ENCODE assay signal across 20 cellular contexts in the genomic region with DNA sequence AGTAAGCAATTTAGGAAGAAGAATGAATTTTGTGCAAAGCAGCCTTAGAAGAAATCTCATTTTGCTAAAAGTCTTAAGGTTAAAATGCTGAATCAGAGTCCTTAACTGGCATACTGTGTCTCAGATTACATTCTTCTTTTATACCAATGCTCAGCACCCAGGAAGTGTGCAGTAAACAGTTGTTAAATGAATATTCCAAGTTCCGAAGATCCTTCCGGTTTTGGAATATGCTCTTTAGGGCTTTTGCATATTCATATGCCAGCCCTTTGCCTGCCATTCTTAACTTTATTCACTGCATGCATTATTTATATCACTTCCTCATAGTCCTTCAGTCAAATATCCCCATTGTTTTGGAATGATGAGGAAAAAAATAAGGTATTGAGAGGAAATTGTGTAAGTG.
DNase-seq lines count a peak whose midpoint lies in the region; ATAC-seq and TF ChIP-seq lines count a peak whose summit lies in the region.
"Had no signal": no experiment of that assay in that cellular context is flagged by ENCODE, and none has a peak within 500 bp of the region (broad histone marks: within the 10 kb centered on the region; RNA-seq: fewer than 3 reads in every experiment).

No MANE protein-coding gene starts in this region.

- ATAC-seq in foreskin keratinocyte, result peak; percentile 10
- no peak for ATAC-seq in GM18868 (IDR thresholded peaks at IDR 0.05; ENCODE audit: unreplicated experiment)
- no peak for ATAC-seq in GM21717 (IDR thresholded peaks at IDR 0.05; ENCODE audit: unreplicated experiment)
- ATAC-seq: CD8-positive, alpha-beta T cell had no signal

- H3K9me3 Mint-ChIP-seq in MCF 10A (ENCODE audit: unreplicated experiment), result no peaks in the 10 kb centered on the region
- H3K9me3 Mint-ChIP-seq: CD8-positive, alpha-beta T cell; IgD-negative memory B cell; mesothelial cell of epicardium; T-helper 2 cell treated with Interferon-gamma antibody and Interleukin-4, amounts not matched to agents 5 μg/mL and 100 μg/mL, for 36 hours had no signal

- H3K9ac ChIP-seq in adipocyte (ENCODE audit: low read length), result no peak overlapping the region

- CTCF ChIA-PET in MCF 10A (lab: Yijun Ruan, JAX), result no interaction called here

- H3K4me1 Mint-ChIP-seq in MCF 10A (ENCODE audit: insufficient read depth, unreplicated experiment), result peaks cover 10% of the 10 kb centered on the region

- intact Hi-C loops in MCF 10A (cut with micrococcal nuclease) (no loop called here), breast epithelium (cut with DNase I; ENCODE audit: low total_unique reads) (no loop called here)

- H3K4me1 ChIP-seq in breast epithelium (no peaks in the 10 kb centered on the region), adipocyte (ENCODE audit: control insufficient read depth, insufficient read depth, low read length) (peaks cover 18% of the 10 kb centered on the region), foreskin keratinocyte (peaks cover 14% of the 10 kb centered on the region)

- no peak for TF ChIP-seq POLR2A in breast epithelium (IDR thresholded peaks at IDR 0.05)

- H3K9me3 ChIP-seq in breast epithelium (no peaks in the 10 kb centered on the region), adipocyte (ENCODE audit: control insufficient read depth, low read length) (no peaks in the 10 kb centered on the region)
- H3K9me3 ChIP-seq: thyroid gland had no signal

- TF ChIP-seq CTCF in MCF 10A (IDR thresholded peaks at IDR 0.05; ENCODE audit: unreplicated experiment) (no peak), breast epithelium (IDR thresholded peaks at IDR 0.05) (no peak), foreskin keratinocyte (conservative IDR thresholded peaks at IDR 0.05) (no peak)

- DNase-seq in MCF 10A (ENCODE audit: unreplicated experiment) (peak; percentile 26), breast epithelium (ENCODE audit: low spot score in 2 of 2) (no peak), adipocyte (ENCODE audit: low read depth) (peak; percentile 56), foreskin keratinocyte (no peak), SIG-M5 (lab: John Stamatoyannopoulos, UW) (no peak), globus pallidus (ENCODE audit: low spot score) (no peak)
- DNase-seq: 8988T; activated CD4-positive, alpha-beta T cell treated with anti-CD3 and anti-CD28 coated beads for 48 hours; activated naive CD4-positive, alpha-beta T cell treated with anti-CD3 and anti-CD28 coated beads, Interleukin-2, amount 50 U/mL, for 16 hours; caudate nucleus; CD8-positive, alpha-beta T cell; NCI-H1105; NK-92 treated with Interleukin-12 subunit alpha and Interleukin-12 subunit beta, amount 100 ng/mL, for 24 hours; Right ventricle myocardium superior; thyroid gland had no signal

- no TSS peak for BruUV-seq in MCF 10A (replicated peaks; lab: Mats Ljungman, UMichigan)

- POLR2A ChIA-PET in MCF 10A (lab: Yijun Ruan, JAX), result interaction anchor here (0.8 kb wide), 1 partner anchor 11 kb away, joined by 5 read pairs; no protein-coding TSS in a partner anchor

- H3K27ac ChIP-seq in breast epithelium, result peak overlapping the region in 1 of 2 donors; percentile 49
- H3K27ac ChIP-seq in foreskin keratinocyte, result no peak overlapping the region
- H3K27ac ChIP-seq: thyroid gland had no signal

- H3K4me3 Mint-ChIP-seq in MCF 10A (ENCODE audit: unreplicated experiment), result no peak overlapping the region
- H3K4me3 Mint-ChIP-seq: CD8-positive, alpha-beta T cell; IgD-negative memory B cell; mesothelial cell of epicardium; T-helper 2 cell treated with Interferon-gamma antibody and Interleukin-4, amounts not matched to agents 5 μg/mL and 100 μg/mL, for 36 hours had no signal

- H3K4me3 ChIP-seq in breast epithelium (no peak overlapping the region), adipocyte (ENCODE audit: low read length) (no peak overlapping the region)
- H3K4me3 ChIP-seq: thyroid gland had no signal

- no peaks in the 10 kb centered on the region for H3K36me3 Mint-ChIP-seq in MCF 10A (ENCODE audit: insufficient read depth, unreplicated experiment)
- H3K36me3 Mint-ChIP-seq: CD8-positive, alpha-beta T cell; mesothelial cell of epicardium had no signal

- H3K27me3 ChIP-seq in breast epithelium (no peaks in the 10 kb centered on the region), adipocyte (replicated peaks; ENCODE audit: control insufficient read depth, insufficient read depth, low read length) (no peaks in the 10 kb centered on the region), foreskin keratinocyte (no peaks in the 10 kb centered on the region)
- H3K27me3 ChIP-seq: thyroid gland had no signal

- peak overlapping the region; percentile 81 for H3K27ac Mint-ChIP-seq in MCF 10A (ENCODE audit: low read depth, unreplicated experiment)
- H3K27ac Mint-ChIP-seq: CD8-positive, alpha-beta T cell; IgD-negative memory B cell; mesothelial cell of epicardium; T-helper 2 cell treated with Interferon-gamma antibody and Interleukin-4, amounts not matched to agents 5 μg/mL and 100 μg/mL, for 36 hours had no signal

- no peaks in the 10 kb centered on the region for H3K27me3 Mint-ChIP-seq in MCF 10A (ENCODE audit: insufficient read depth, unreplicated experiment)
- H3K27me3 Mint-ChIP-seq: IgD-negative memory B cell had no signal

- H3K36me3 ChIP-seq in breast epithelium, result no peaks in the 10 kb centered on the region
- H3K36me3 ChIP-seq in adipocyte (ENCODE audit: control insufficient read depth, insufficient read depth, low read length, severe bottlenecking), result no peaks in the 10 kb centered on the region
- H3K36me3 ChIP-seq: thyroid gland had no signal

Comparison
In these comparisons a context has a peak if more than half of its experiments do, and no peak if none do; other contexts are left out.
1. DNase-seq: peak in MCF 10A (single experiment) and adipocyte (single experiment); none in breast epithelium (0 of 2), foreskin keratinocyte (0 of 2), SIG-M5 (single experiment) and globus pallidus (single experiment).